ENCODE assay signal across 10 cellular contexts in the genomic region with DNA sequence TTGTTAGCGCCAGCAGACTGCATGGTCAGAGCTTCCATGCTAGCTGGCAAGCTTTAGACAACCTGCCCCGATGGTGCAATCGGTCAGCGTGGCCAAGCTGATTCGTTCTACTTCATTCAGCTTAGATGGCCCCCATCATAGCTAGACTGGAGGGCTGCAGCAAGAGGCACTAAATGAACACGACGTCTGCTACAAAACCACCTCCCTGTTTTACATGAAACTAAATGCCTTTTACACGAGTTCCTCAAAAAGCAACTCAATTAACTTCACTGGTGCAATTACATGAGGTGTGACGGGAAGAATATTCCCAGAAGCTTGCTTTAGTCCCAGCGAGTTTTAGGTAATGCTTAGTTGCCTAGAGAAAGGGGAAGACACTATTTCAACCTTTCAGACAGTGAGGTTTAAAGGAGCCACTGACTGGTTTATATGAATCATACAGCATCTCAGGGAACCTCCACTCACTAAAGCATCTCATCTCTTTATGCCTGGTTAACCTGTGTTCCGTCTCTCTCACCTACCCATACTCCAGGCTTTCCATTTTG. TPM values are rescaled to one million over a fixed set of nuclear protein-coding genes. Genes with fewer than 3 reads are reported as not detected.
DNase-seq lines count a peak whose midpoint lies in the region; ATAC-seq, FAIRE-seq and TF ChIP-seq lines count a peak whose summit lies in the region.
"Had no signal": no experiment of that assay in that cellular context is flagged by ENCODE, and none has a peak within 500 bp of the region (broad histone marks: within the 10 kb centered on the region; RNA-seq: fewer than 3 reads in every experiment).

No MANE protein-coding gene starts in this region.

- intact Hi-C loops in natural killer cell (cut with micrococcal nuclease) = no loop called here

- TF ChIP-seq POLR2A in GM12892 (IDR thresholded peaks at IDR 0.05; ENCODE audit: low read depth, low read length) = no peak; the same call in 1 of the 2 replicates

- FAIRE-seq in GM12892 (lab: Jason Lieb, UNC) = peak; percentile 85
- FAIRE-seq: G401.6 had no signal

- H3K27me3 Mint-ChIP-seq in activated T-cell treated with anti-CD3 and anti-CD28 coated beads, Interleukin-2, amount 50 U/mL, for 72 hours (ENCODE audit: low read depth) = no peaks in the 10 kb centered on the region
- H3K27me3 Mint-ChIP-seq in natural killer cell (ENCODE audit: low read depth in 2 of 2) = no peaks in the 10 kb centered on the region

- no peak for DNase-seq in GM12892 (ENCODE audit: insufficient read length)
- peak in 1 of 2 donors; percentile 33 for DNase-seq in activated T-cell treated with anti-CD3 and anti-CD28 coated beads, Interleukin-2, amount 50 U/mL, for 72 hours
- no peak for DNase-seq in natural killer cell
- no peak for DNase-seq in stimulated activated CD4-positive, alpha-beta T cell treated with anti-CD3 and anti-CD28 coated beads, Interleukin-4, amount 100 ng/mL, for 1 hour
- DNase-seq: NCI-H1436 treated with DMSO at 0.1 percent for 48 hours had no signal

- ATAC-seq in HG03442 (IDR thresholded peaks at IDR 0.05; ENCODE audit: unreplicated experiment) = peak; percentile 31
- peak; percentile 78 to 83 for ATAC-seq in activated T-cell treated with anti-CD3 and anti-CD28 coated beads, Interleukin-2, amount 50 U/mL, for 72 hours (replicated peaks in 1 of 2)
- ATAC-seq in natural killer cell = peak in 1 of 3 donors; percentile 19
- ATAC-seq in GM21381 (IDR thresholded peaks at IDR 0.05; ENCODE audit: unreplicated experiment) = no peak
- ATAC-seq in GM18870 (IDR thresholded peaks at IDR 0.05; ENCODE audit: unreplicated experiment) = no peak
- no peak for ATAC-seq in GM19397 (IDR thresholded peaks at IDR 0.05; ENCODE audit: unreplicated experiment)

- peaks cover 84% of the 10 kb centered on the region for H3K4me1 Mint-ChIP-seq in activated T-cell treated with anti-CD3 and anti-CD28 coated beads, Interleukin-2, amount 50 U/mL, for 72 hours (ENCODE audit: low read depth)
- H3K4me1 Mint-ChIP-seq in natural killer cell = peaks cover 64 to 74% of the 10 kb centered on the region in 2 donors

- TF ChIP-seq CTCF in natural killer cell (IDR thresholded peaks at IDR 0.05) = no peak

- peaks cover 8 to 25% of the 10 kb centered on the region in 2 donors for H3K36me3 Mint-ChIP-seq in activated T-cell treated with anti-CD3 and anti-CD28 coated beads, Interleukin-2, amount 50 U/mL, for 72 hours (ENCODE audit: insufficient read depth in 2 of 2)
- H3K36me3 Mint-ChIP-seq in natural killer cell = no peaks in the 10 kb centered on the region

- H3K27ac Mint-ChIP-seq in activated T-cell treated with anti-CD3 and anti-CD28 coated beads, Interleukin-2, amount 50 U/mL, for 72 hours = peak overlapping the region; percentile 91
- peak overlapping the region; percentile 92 to 93 for H3K27ac Mint-ChIP-seq in natural killer cell

- peak overlapping the region; percentile 76 to 89 for H3K4me3 Mint-ChIP-seq in activated T-cell treated with anti-CD3 and anti-CD28 coated beads, Interleukin-2, amount 50 U/mL, for 72 hours
- peak overlapping the region; percentile 89 for H3K4me3 Mint-ChIP-seq in natural killer cell

- H3K9me3 Mint-ChIP-seq in activated T-cell treated with anti-CD3 and anti-CD28 coated beads, Interleukin-2, amount 50 U/mL, for 72 hours = no peaks in the 10 kb centered on the region
- H3K9me3 Mint-ChIP-seq in natural killer cell = no peaks in the 10 kb centered on the region

RNA-seq across cellular contexts. Expression of a gene that starts 8.4 kb away (rescaled TPM):
- polyA plus RNA-seq in GM12892 (2012; ENCODE audit: missing spikeins) = 56.2 TPM
- total RNA-seq in activated T-cell treated with anti-CD3 and anti-CD28 coated beads, Interleukin-2, amount 50 U/mL, for 72 hours = 10 to 100 TPM; 46.1 to 60.0 TPM
- total RNA-seq in natural killer cell = 100 to 1,000 TPM in 2 of 3 donors, 10 to 100 TPM in 1; 90.8 to 127 (median 118) TPM

RNA-seq across cellular contexts. Expression of a gene that starts 49.3 kb away (rescaled TPM):
- 0.64 TPM for polyA plus RNA-seq in GM12892 (2012; ENCODE audit: missing spikeins)
- total RNA-seq in activated T-cell treated with anti-CD3 and anti-CD28 coated beads, Interleukin-2, amount 50 U/mL, for 72 hours = not detected
- total RNA-seq in natural killer cell = not detected

Comparison
In these comparisons a context has a peak if more than half of its experiments do, and no peak if none do; other contexts are left out.
1. ATAC-seq: peak in HG03442 (single experiment) and activated T-cell treated with anti-CD3 and anti-CD28 coated beads, Interleukin-2, amount 50 U/mL, for 72 hours (2 of 2); none in GM21381 (single experiment), GM18870 (single experiment) and GM19397 (single experiment).